Comparison of ENCODE assay signal across 1 cellular context in genomic region chr9:16001856-16002255, GRCh38.
TF ChIP-seq lines count a peak whose summit lies in the region.

No MANE protein-coding gene starts in this region.

TF ChIP-seq in SK-N-SH, 30 proteins besides CTCF, POLR2A, EP300 and RAD21 (continued from another document):
- TF ChIP-seq, protein P1, sequence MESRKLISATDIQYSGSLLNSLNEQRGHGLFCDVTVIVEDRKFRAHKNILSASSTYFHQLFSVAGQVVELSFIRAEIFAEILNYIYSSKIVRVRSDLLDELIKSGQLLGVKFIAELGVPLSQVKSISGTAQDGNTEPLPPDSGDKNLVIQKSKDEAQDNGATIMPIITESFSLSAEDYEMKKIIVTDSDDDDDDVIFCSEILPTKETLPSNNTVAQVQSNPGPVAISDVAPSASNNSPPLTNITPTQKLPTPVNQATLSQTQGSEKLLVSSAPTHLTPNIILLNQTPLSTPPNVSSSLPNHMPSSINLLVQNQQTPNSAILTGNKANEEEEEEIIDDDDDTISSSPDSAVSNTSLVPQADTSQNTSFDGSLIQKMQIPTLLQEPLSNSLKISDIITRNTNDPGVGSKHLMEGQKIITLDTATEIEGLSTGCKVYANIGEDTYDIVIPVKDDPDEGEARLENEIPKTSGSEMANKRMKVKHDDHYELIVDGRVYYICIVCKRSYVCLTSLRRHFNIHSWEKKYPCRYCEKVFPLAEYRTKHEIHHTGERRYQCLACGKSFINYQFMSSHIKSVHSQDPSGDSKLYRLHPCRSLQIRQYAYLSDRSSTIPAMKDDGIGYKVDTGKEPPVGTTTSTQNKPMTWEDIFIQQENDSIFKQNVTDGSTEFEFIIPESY (IDR thresholded peaks at IDR 0.05; ENCODE audit: borderline replicate concordance, low read depth) = no peak
- TF ChIP-seq RCOR1 (IDR thresholded peaks at IDR 0.05; ENCODE audit: low read length) = no peak
- 0 out of 2 replicates have a peak, but pooled peaks have one; percentile 21 for TF ChIP-seq FOSL2 (IDR thresholded peaks at IDR 0.05; ENCODE audit: borderline replicate concordance, low read depth)
- no peak for TF ChIP-seq TCF12 (IDR thresholded peaks at IDR 0.05)
- no peak for TF ChIP-seq NRF1 (IDR thresholded peaks at IDR 0.05; ENCODE audit: low read depth, low read length)
- no peak for TF ChIP-seq TEAD4 (IDR thresholded peaks at IDR 0.05; ENCODE audit: borderline replicate concordance, insufficient read depth)
TF ChIP-seq in SK-N-SH: peak in this region for 1.
